Comparison of ENCODE assay signal across 8 cellular contexts in the genomic region with DNA sequence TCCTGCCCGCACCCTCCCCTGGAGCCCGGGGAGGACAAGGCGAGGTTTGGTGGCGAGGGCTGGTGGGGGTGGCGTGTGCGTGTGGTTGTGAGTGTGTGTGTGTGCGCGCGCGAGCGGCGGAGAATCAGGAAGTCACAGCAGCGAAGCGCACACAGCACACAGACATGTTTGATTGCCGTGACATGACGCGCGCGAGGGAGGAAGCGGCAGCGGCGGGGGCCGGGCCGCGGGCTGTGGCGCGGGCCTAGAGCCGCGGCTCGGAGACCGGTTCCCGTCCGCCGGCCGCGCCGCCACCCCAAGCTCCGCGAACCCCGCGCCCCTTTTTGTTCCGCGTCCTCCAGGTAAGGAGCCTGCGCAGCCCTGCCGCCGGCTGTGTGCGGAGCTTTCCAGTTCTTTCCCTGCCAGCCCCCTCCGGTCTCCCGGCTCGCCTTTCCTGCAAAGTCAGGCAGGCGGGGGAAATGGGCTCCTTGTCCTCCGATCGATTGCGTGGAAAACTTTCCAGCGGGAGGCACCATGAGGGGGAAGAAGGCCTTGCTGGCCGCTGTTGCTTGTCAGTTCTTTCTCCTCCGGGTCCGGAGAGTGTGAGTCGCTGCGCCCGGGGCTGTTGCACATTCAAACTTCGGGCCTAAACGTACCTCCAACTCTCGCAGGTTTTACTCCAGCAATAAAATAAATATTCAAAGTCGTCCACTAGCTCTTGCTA. TPM values are rescaled to one million over a fixed set of nuclear protein-coding genes. Genes with fewer than 3 reads are reported as not detected.
DNase-seq lines count a peak whose midpoint lies in the region; ATAC-seq and TF ChIP-seq lines count a peak whose summit lies in the region.

No MANE protein-coding gene starts in this region.

- H3K36me3 ChIP-seq in right atrium auricular region (no peaks in the 10 kb centered on the region), psoas muscle (ENCODE audit: insufficient read depth in 1 of 2, low read depth in 1 of 2) (no peaks in the 10 kb centered on the region), urinary bladder (ENCODE audit: insufficient read depth) (no peaks in the 10 kb centered on the region)

- peaks cover 0 to 53% of the 10 kb centered on the region in 2 donors for H3K4me1 ChIP-seq in right atrium auricular region
- H3K4me1 ChIP-seq in psoas muscle, result peaks cover 51% of the 10 kb centered on the region
- H3K4me1 ChIP-seq in urinary bladder (ENCODE audit: insufficient read depth), result no peaks in the 10 kb centered on the region

- no peaks in the 10 kb centered on the region for H3K9me3 ChIP-seq in right atrium auricular region
- no peaks in the 10 kb centered on the region for H3K9me3 ChIP-seq in psoas muscle

- H3K27me3 ChIP-seq in right atrium auricular region, result no peaks in the 10 kb centered on the region
- no peaks in the 10 kb centered on the region for H3K27me3 ChIP-seq in psoas muscle (ENCODE audit: insufficient read depth in 3 of 3, low read length in 2 of 3)

- TF ChIP-seq RAD21 in Ishikawa (IDR thresholded peaks at IDR 0.05; ENCODE audit: low read depth), result no peak

- peak overlapping the region; percentile 80 to 83 for H3K4me3 ChIP-seq in right atrium auricular region
- peak overlapping the region; percentile 95 for H3K4me3 ChIP-seq in psoas muscle
- peak overlapping the region; percentile 88 for H3K4me3 ChIP-seq in urinary bladder (ENCODE audit: low read depth, low read length)

- TF ChIP-seq CTCF in right atrium auricular region (IDR thresholded peaks at IDR 0.05), result no peak
- no peak for TF ChIP-seq CTCF in psoas muscle (IDR thresholded peaks at IDR 0.05)

- 0% methylated on average over 52 to 65 of the region's 65 CpGs for WGBS in psoas muscle, 3 donors
- under 1% methylated on average over 65 of the region's 65 CpGs for WGBS in urinary bladder

- intact Hi-C loops in psoas muscle (cut with DNase I), result loop anchor here in 1 of 2 donors (5.0 to 10.0 kb wide), 4 partner anchors 67 to 973 kb away; a partner anchor contains a TSS

- ATAC-seq in GM21447 (IDR thresholded peaks at IDR 0.05; ENCODE audit: unreplicated experiment) (peak; percentile 24), psoas muscle (peak; percentile 26 to 38 (median 38))

- DNase-seq in DMS53 treated with DMSO at 0.1 percent for 48 hours (lab: John Stamatoyannopoulos, UW; ENCODE audit: unreplicated experiment) (peak; percentile 6), T-helper 2 cell (peak; percentile 58 to 94 (median 80)), right atrium auricular region (ENCODE audit: low spot score) (peak; percentile 84), psoas muscle (peak; percentile 83 to 89)

- no peak for TF ChIP-seq EP300 in Ishikawa (IDR thresholded peaks at IDR 0.05; ENCODE audit: borderline replicate concordance)

- H3K27ac ChIP-seq in angular gyrus (ENCODE audit: low read depth, low read length), result peak overlapping the region; percentile 92
- peak overlapping the region; percentile 95 to 99 for H3K27ac ChIP-seq in right atrium auricular region
- peak overlapping the region; percentile 99 for H3K27ac ChIP-seq in psoas muscle
- peak overlapping the region; percentile 96 for H3K27ac ChIP-seq in urinary bladder (ENCODE audit: low read depth)

TF ChIP-seq in Ishikawa, 13 proteins besides CTCF, POLR2A, EP300 and RAD21:
- TF ChIP-seq TCF12 (IDR thresholded peaks at IDR 0.05; ENCODE audit: low read depth) (0 out of 2 replicates have a peak, but pooled peaks have one; percentile 25), YY1 (IDR thresholded peaks at IDR 0.05; ENCODE audit: low read depth) (peak; percentile 64; the same call in 1 of the 2 replicates), TEAD4 (IDR thresholded peaks at IDR 0.05) (no peak; the same call in 1 of the 2 replicates)
- TF ChIP-seq, protein P1, sequence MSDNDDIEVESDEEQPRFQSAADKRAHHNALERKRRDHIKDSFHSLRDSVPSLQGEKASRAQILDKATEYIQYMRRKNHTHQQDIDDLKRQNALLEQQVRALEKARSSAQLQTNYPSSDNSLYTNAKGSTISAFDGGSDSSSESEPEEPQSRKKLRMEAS (IDR thresholded peaks at IDR 0.05), result peak; percentile 78

RNA-seq across cellular contexts. Expression of a gene that starts 2.5 kb away (rescaled TPM):
- 100 to 1,000 TPM in 1 of 2 donors, 10 to 100 TPM in 1; 63.8 to 109 TPM for total RNA-seq in right atrium auricular region
- total RNA-seq in psoas muscle, result 10 to 100 TPM; 62.2 to 97.2 (median 80.6) TPM
- polyA plus RNA-seq in psoas muscle, result 10 to 100 TPM; 13.8 to 73.3 (median 26.5) TPM
- 183 TPM for total RNA-seq in urinary bladder
- polyA plus RNA-seq in urinary bladder, result 73.2 TPM

Comparison
In these comparisons a context has a peak if more than half of its experiments do, and no peak if none do; other contexts are left out.
1. Peak in every context shown above with its lines: DNase-seq, ATAC-seq, H3K4me3 ChIP-seq and H3K27ac ChIP-seq.
2. DNase-seq: peak in every context shown above with its lines; median percentile 86 in psoas muscle; 84 in right atrium auricular region; 80 in T-helper 2 cell; 6 in DMS53 treated with DMSO at 0.1 percent for 48 hours.